9 cellular contexts compared by ENCODE assay signal in the genomic region with DNA sequence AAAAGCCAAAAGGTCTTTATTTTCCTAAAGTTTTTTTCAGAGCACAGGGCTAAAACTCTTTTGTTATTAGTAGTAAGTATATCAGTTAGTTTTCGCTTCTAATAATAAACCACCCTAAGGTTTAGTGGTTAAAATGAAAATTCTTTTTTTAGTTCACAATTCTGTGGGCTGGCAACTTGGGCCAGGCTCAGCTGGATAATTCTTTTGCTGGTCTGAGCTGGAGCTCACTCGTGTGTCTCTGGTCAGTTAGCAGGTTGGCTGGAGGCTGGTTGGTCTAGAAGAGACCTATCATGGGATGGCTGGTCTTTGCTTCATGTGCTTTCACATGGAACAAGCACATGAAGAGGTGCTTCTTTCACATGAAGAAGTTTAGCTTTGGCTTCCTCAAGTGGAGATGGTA.
"Had no signal": no experiment of that assay in that cellular context is flagged by ENCODE, and none has a peak within 500 bp of the region (broad histone marks: within the 10 kb centered on the region; RNA-seq: fewer than 3 reads in every experiment).

No MANE protein-coding gene starts in this region.

- H3K36me3 ChIP-seq: HAP-1 had no signal

- H3K4me2 ChIP-seq: GM23338 had no signal

- H3K9ac ChIP-seq: GM23248 had no signal

- H3K9me3 Mint-ChIP-seq: GM23338, H9 had no signal

- H2AFZ ChIP-seq: GM23248, GM23338 had no signal

- H3K4me1 Mint-ChIP-seq: GM23338, H9 had no signal

- H3K4me3 Mint-ChIP-seq: GM23338, H9, HFFc6 had no signal

- H3K9me3 ChIP-seq: HAP-1 had no signal

- H3K4me1 ChIP-seq: HAP-1 had no signal

- H3K27ac ChIP-seq: GM23248 had no signal

- DNase-seq: GM23248, GOT3, H7, H9, HCEC 1CT, HFFc6 had no signal

- ATAC-seq: GM23338, HCT116 had no signal

- H3K4me3 ChIP-seq: GM23248, GM23338, HAP-1 had no signal

- H3K27ac Mint-ChIP-seq: GM23338, H9, HFFc6 had no signal
